In genomic region chr18:63320690-63321265, GRCh38 we compare ENCODE assay signal across 8 cellular contexts. TPM values are rescaled to one million over a fixed set of nuclear protein-coding genes. Genes with fewer than 3 reads are reported as not detected.
DNase-seq lines count a peak whose midpoint lies in the region; ATAC-seq and TF ChIP-seq lines count a peak whose summit lies in the region.

No MANE protein-coding gene starts in this region.

- H3K27ac Mint-ChIP-seq in activated T-helper 17 cell treated with anti-CD3 and anti-CD28 coated beads, Interleukin-2, amount 50 U/mL, for 72 hours: peak overlapping the region; percentile 93

- H3K36me3 ChIP-seq in GM06990 (ENCODE audit: control insufficient read depth, insufficient read depth, low read length): no peaks in the 10 kb centered on the region
- no peaks in the 10 kb centered on the region for H3K36me3 ChIP-seq in osteoblast (ENCODE audit: insufficient read depth, low read length)

- H4K20me1 ChIP-seq in osteoblast (ENCODE audit: insufficient read depth, low read length): no peaks in the 10 kb centered on the region

- H3K4me3 Mint-ChIP-seq in activated T-helper 17 cell treated with anti-CD3 and anti-CD28 coated beads, Interleukin-2, amount 50 U/mL, for 72 hours: peak overlapping the region; percentile 92

- no peaks in the 10 kb centered on the region for H3K27me3 Mint-ChIP-seq in activated T-helper 17 cell treated with anti-CD3 and anti-CD28 coated beads, Interleukin-2, amount 50 U/mL, for 72 hours

- H3K4me3 ChIP-seq in GM06990 (replicated peaks; ENCODE audit: low read depth, low read length) (peak overlapping the region; percentile 74), fibroblast of the aortic adventitia (ENCODE audit: low read depth, low read length) (peak overlapping the region; percentile 74), osteoblast (ENCODE audit: insufficient read depth, low read length) (peak overlapping the region; percentile 73)

- H3K27me3 ChIP-seq in GM06990 (replicated peaks; ENCODE audit: control insufficient read depth, insufficient read depth, low read length) (no peaks in the 10 kb centered on the region), osteoblast (ENCODE audit: insufficient read depth, low read length) (peaks cover 21% of the 10 kb centered on the region)

- H3K27ac ChIP-seq in osteoblast (ENCODE audit: low read depth, low read length): no peak overlapping the region

- H3K4me1 ChIP-seq in osteoblast (ENCODE audit: insufficient read depth, low read length): peaks cover 16% of the 10 kb centered on the region

- peak; percentile 19 for TF ChIP-seq CTCF in GM06990 (IDR thresholded peaks at IDR 0.05; ENCODE audit: insufficient read depth, low read length, poor library complexity, severe bottlenecking)
- no peak for TF ChIP-seq CTCF in fibroblast of the aortic adventitia (IDR thresholded peaks at IDR 0.05; ENCODE audit: insufficient read depth, low read length)
- TF ChIP-seq CTCF in osteoblast (IDR thresholded peaks at IDR 0.05; ENCODE audit: extremely low read depth, low read depth, low read length): no peak

- H3K79me2 ChIP-seq in osteoblast (ENCODE audit: insufficient read depth, low read length): no peaks in the 10 kb centered on the region

- DNase-seq in GM06990 (ENCODE audit: extremely low read depth, insufficient read length) (peak; percentile 81), NCI-H69 (lab: John Stamatoyannopoulos, UW) (peak; percentile 88), fibroblast of the aortic adventitia (ENCODE audit: low read depth) (peak; percentile 41), osteoblast (ENCODE audit: insufficient read length, low spot score, missing footprints) (no peak), NCI-H2029 (lab: John Stamatoyannopoulos, UW) (no peak), pons (ENCODE audit: low spot score) (no peak)

- ATAC-seq in HG02678 (IDR thresholded peaks at IDR 0.05; ENCODE audit: unreplicated experiment): peak; percentile 9
- ATAC-seq in activated T-helper 17 cell treated with anti-CD3 and anti-CD28 coated beads, Interleukin-2, amount 50 U/mL, for 72 hours (replicated peaks): peak; percentile 42

- no peaks in the 10 kb centered on the region for H3K9me3 Mint-ChIP-seq in activated T-helper 17 cell treated with anti-CD3 and anti-CD28 coated beads, Interleukin-2, amount 50 U/mL, for 72 hours

- H2AFZ ChIP-seq in osteoblast (ENCODE audit: low read length): peak overlapping the region; percentile 86

- peaks cover 15% of the 10 kb centered on the region for H3K4me1 Mint-ChIP-seq in activated T-helper 17 cell treated with anti-CD3 and anti-CD28 coated beads, Interleukin-2, amount 50 U/mL, for 72 hours

- H3K36me3 Mint-ChIP-seq in activated T-helper 17 cell treated with anti-CD3 and anti-CD28 coated beads, Interleukin-2, amount 50 U/mL, for 72 hours (ENCODE audit: low read depth): peaks cover 38% of the 10 kb centered on the region

- H3K9me3 ChIP-seq in osteoblast (ENCODE audit: low read depth, low read length): no peaks in the 10 kb centered on the region

- H3K4me2 ChIP-seq in osteoblast (ENCODE audit: insufficient read depth, low read length): peak overlapping the region; percentile 75

RNA-seq across cellular contexts. Expression of gene BCL2, which starts 1.2 kb away (rescaled TPM):
- total RNA-seq in activated T-helper 17 cell treated with anti-CD3 and anti-CD28 coated beads, Interleukin-2, amount 50 U/mL, for 72 hours: 100 to 1,000 TPM in 1 of 2 donors, 10 to 100 TPM in 1; 95.4 to 269 TPM
- 4.2 and 13.2 TPM in 2 replicates for total RNA-seq in fibroblast of the aortic adventitia (ENCODE audit: low replicate concordance)
- total RNA-seq in osteoblast: 10.6 and 11.9 TPM in 2 replicates

RNA-seq across cellular contexts. Expression of gene KDSR, which starts 46.2 kb away (rescaled TPM):
- 100 to 1,000 TPM in 1 of 2 donors, 10 to 100 TPM in 1; 94.8 to 140 TPM for total RNA-seq in activated T-helper 17 cell treated with anti-CD3 and anti-CD28 coated beads, Interleukin-2, amount 50 U/mL, for 72 hours
- total RNA-seq in fibroblast of the aortic adventitia (ENCODE audit: low replicate concordance): 55.0 and 64.8 TPM in 2 replicates
- 46.3 and 53.0 TPM in 2 replicates for total RNA-seq in osteoblast

Comparison
In these comparisons a context has a peak if more than half of its experiments do, and no peak if none do; other contexts are left out.
1. DNase-seq: peak in GM06990 (single experiment), NCI-H69 (single experiment) and fibroblast of the aortic adventitia (single experiment); none in osteoblast (single experiment), NCI-H2029 (single experiment) and pons (single experiment).
2. Peak in every context shown above with its lines, with median percentiles within 50 percentile points of each other: H3K4me3 ChIP-seq.